Comparison of ENCODE assay signal across 9 cellular contexts in genomic region chr22:35649026-35649553, GRCh38. TPM values are rescaled to one million over a fixed set of nuclear protein-coding genes. Genes with fewer than 3 reads are reported as not detected.
DNase-seq lines count a peak whose midpoint lies in the region; TF ChIP-seq lines count a peak whose summit lies in the region.
"Had no signal": no experiment of that assay in that cellular context is flagged by ENCODE, and none has a peak within 500 bp of the region (broad histone marks: within the 10 kb centered on the region; RNA-seq: fewer than 3 reads in every experiment).

No MANE protein-coding gene starts in this region.

- H3K4me2 ChIP-seq in DOHH2 (ENCODE audit: low read length) (peak overlapping the region; percentile 95), parathyroid adenoma (ENCODE audit: low read length) (peak overlapping the region; percentile 55)

- H3F3A ChIP-seq in DOHH2 (ENCODE audit: control insufficient read depth, insufficient read depth) = peaks cover 15% of the 10 kb centered on the region

- H3K27me3 ChIP-seq in DOHH2 (ENCODE audit: control insufficient read depth, low read length) = no peaks in the 10 kb centered on the region
- no peaks in the 10 kb centered on the region for H3K27me3 ChIP-seq in SJCRH30
- no peaks in the 10 kb centered on the region for H3K27me3 ChIP-seq in esophagus (ENCODE audit: control insufficient read depth in 1 of 2, insufficient read depth in 2 of 2, low read length in 2 of 2)
- no peaks in the 10 kb centered on the region for H3K27me3 ChIP-seq in parathyroid adenoma (ENCODE audit: control insufficient read depth, insufficient read depth, low read length)

- WGBS in esophagus, 2 donors = 34 to 48% methylated on average over 7 of the region's 7 CpGs

- H3K79me2 ChIP-seq in DOHH2 (ENCODE audit: control insufficient read depth, low read length) = peaks cover 26% of the 10 kb centered on the region
- H3K79me2 ChIP-seq in parathyroid adenoma = no peaks in the 10 kb centered on the region

- DNase-seq in SJCRH30 = no peak
- DNase-seq in SKM-1 treated with dmso at 0.1 percent for 144 hours (lab: John Stamatoyannopoulos, UW; ENCODE audit: unreplicated experiment) = no peak
- no peak for DNase-seq in NCI-H1417 (lab: John Stamatoyannopoulos, UW)
- no peak for DNase-seq in GOT3 (lab: John Stamatoyannopoulos, UW)
- DNase-seq in KG1 (lab: John Stamatoyannopoulos, UW) = no peak
- DNase-seq: NCI-H1694 had no signal

- H3K27ac ChIP-seq in DOHH2 (ENCODE audit: low read depth, low read length) = peak overlapping the region; percentile 80
- H3K27ac ChIP-seq in SJCRH30 = peak overlapping the region; percentile 70
- peak overlapping the region; percentile 89 to 98 for H3K27ac ChIP-seq in esophagus (ENCODE audit: low read depth in 2 of 2, low read length in 1 of 2)
- H3K27ac ChIP-seq in parathyroid adenoma = peak overlapping the region; percentile 86

- H3K4me3 ChIP-seq in DOHH2 (ENCODE audit: low read length) (peak overlapping the region; percentile 84), SJCRH30 (peak overlapping the region; percentile 63), esophagus (ENCODE audit: low read depth in 1 of 2, low read length in 2 of 2) (peak overlapping the region; percentile 56 to 90), parathyroid adenoma (ENCODE audit: low read depth, low read length) (peak overlapping the region; percentile 72)

- TF ChIP-seq CTCF in DOHH2 (IDR thresholded peaks at IDR 0.05; ENCODE audit: low read depth, low read length, poor library complexity, severe bottlenecking) (no peak), parathyroid adenoma (IDR thresholded peaks at IDR 0.05) (no peak)

- H3K9me3 ChIP-seq in DOHH2 (ENCODE audit: control insufficient read depth, insufficient read depth, low read length) = peaks cover 3% of the 10 kb centered on the region; the same call in 1 of the 2 replicates
- no peaks in the 10 kb centered on the region for H3K9me3 ChIP-seq in SJCRH30 (replicated peaks)
- H3K9me3 ChIP-seq in esophagus (ENCODE audit: control insufficient read depth in 2 of 2, insufficient read depth in 1 of 2, low read depth in 1 of 2, low read length in 1 of 2) = peaks cover 0 to 3% of the 10 kb centered on the region in 2 donors
- no peaks in the 10 kb centered on the region for H3K9me3 ChIP-seq in parathyroid adenoma (ENCODE audit: control insufficient read depth, low read length)

- peak overlapping the region; percentile 94 for H2AFZ ChIP-seq in parathyroid adenoma

- H3K9ac ChIP-seq in parathyroid adenoma = no peak overlapping the region

- H3K36me3 ChIP-seq in DOHH2 (ENCODE audit: control insufficient read depth, low read length) (peaks cover 9% of the 10 kb centered on the region), SJCRH30 (no peaks in the 10 kb centered on the region), esophagus (ENCODE audit: control insufficient read depth in 2 of 2, insufficient read depth in 2 of 2, low read length in 1 of 2) (no peaks in the 10 kb centered on the region), parathyroid adenoma (ENCODE audit: control insufficient read depth, insufficient read depth, low read length) (no peaks in the 10 kb centered on the region)

- no peaks in the 10 kb centered on the region for H3K9me2 ChIP-seq in DOHH2 (replicated peaks; ENCODE audit: control insufficient read depth, low read length)

- H4K20me1 ChIP-seq in DOHH2 (ENCODE audit: control insufficient read depth, insufficient read depth, low read depth, low read length) = no peaks in the 10 kb centered on the region

- H3K4me1 ChIP-seq in DOHH2 (ENCODE audit: control insufficient read depth, low read length) (peaks cover 66% of the 10 kb centered on the region), SJCRH30 (peaks cover 14% of the 10 kb centered on the region), esophagus (ENCODE audit: control insufficient read depth in 2 of 2, insufficient read depth in 2 of 2, low read length in 1 of 2) (peaks cover 2 to 9% of the 10 kb centered on the region in 2 donors), parathyroid adenoma (no peaks in the 10 kb centered on the region)

RNA-seq across cellular contexts. Expression of gene APOL6, which starts 0.8 kb away (rescaled TPM):
- total RNA-seq in SJCRH30 (2014; rRNA removed; shearing (Covaris generic)) = 5.0 and 5.6 TPM in 2 replicates
- 1 to 10 TPM; 2.8 to 3.8 TPM for polyA plus RNA-seq in esophagus

RNA-seq across cellular contexts. Expression of gene MB, which starts 32.0 kb away (rescaled TPM):
- total RNA-seq in SJCRH30 (2014; rRNA removed; shearing (Covaris generic)) = 4.4 and 6.3 TPM in 2 replicates
- polyA plus RNA-seq in esophagus = 1 to 10 TPM; 2.5 to 5.1 TPM
